In genomic region chr20:46849751-46850150, GRCh38 we compare ENCODE assay signal across 21 cellular contexts. TPM values are rescaled to one million over a fixed set of nuclear protein-coding genes. Genes with fewer than 3 reads are reported as not detected.
DNase-seq lines count a peak whose midpoint lies in the region; FAIRE-seq and TF ChIP-seq lines count a peak whose summit lies in the region.
"Had no signal": no experiment of that assay in that cellular context is flagged by ENCODE, and none has a peak within 500 bp of the region (broad histone marks: within the 10 kb centered on the region; RNA-seq: fewer than 3 reads in every experiment).

No MANE protein-coding gene starts in this region.

- in situ Hi-C loops in ACHN (cut with HindIII; ENCODE audit: low pct_ligation_motif_present, low pct_unique_long_range_greater_than_20kb, low sequenced_read_pairs), result no loop called here

- no peaks in the 10 kb centered on the region for H3K4me1 ChIP-seq in H1 (replicated peaks in 1 of 4; ENCODE audit: control insufficient read depth in 3 of 4, insufficient read depth in 4 of 4, low read length in 3 of 4)
- H3K4me1 ChIP-seq: BLaER1, Caco-2 had no signal

- H3K4ac ChIP-seq in H1 (replicated peaks; ENCODE audit: insufficient read length, low read depth, low read length), result no peak overlapping the region

- no peak overlapping the region for H3K14ac ChIP-seq in H1 (ENCODE audit: insufficient read length)

- TF ChIP-seq CTCF in H1 (IDR thresholded peaks at IDR 0.05; ENCODE audit: control extremely low read depth in 1 of 3, insufficient read depth in 1 of 3, low read depth in 1 of 3, low read length in 3 of 3) (no peak), nephron (IDR thresholded peaks at IDR 0.05; ENCODE audit: unreplicated experiment in 3 of 3) (no peak)

- H3K23ac ChIP-seq in H1 (ENCODE audit: insufficient read length), result no peak overlapping the region

- no peak overlapping the region; the same call in 1 of the 2 replicates for H3K18ac ChIP-seq in H1 (ENCODE audit: extremely low read depth, low read length)

- H3K27ac ChIP-seq in H1 (ENCODE audit: low read depth, low read length), result no peak overlapping the region
- H3K27ac ChIP-seq: 22Rv1, BLaER1, C4-2B had no signal

- no peak for TF ChIP-seq RAD21 in H1 (IDR thresholded peaks at IDR 0.05 in 1 of 2, conservative IDR thresholded peaks at IDR 0.05 in 1 of 2; ENCODE audit: low read depth in 2 of 2, low read length in 2 of 2)

- peak overlapping the region in 2 of 3 experiments; percentile 8 to 67 for H3K27ac Mint-ChIP-seq in nephron
- H3K27ac Mint-ChIP-seq: B cell; CD4-positive, CD25-positive, alpha-beta regulatory T cell; CD8-positive, alpha-beta T cell; H9 had no signal

- 82% methylated on average over 5 of the region's 5 CpGs; no CpG with 5 or more reads in 1 of the 2 experiments for WGBS in H1 (ENCODE audit: extremely low coverage in 1 of 2, insufficient coverage in 1 of 2, insufficient read length in 1 of 2, insufficient replicate concordance in 2 of 2, low coverage in 1 of 2, low lambda C conversion rate in 2 of 2, missing lambda C conversion rate in 1 of 2), 2 experiments

- H4K91ac ChIP-seq in H1 (replicated peaks; ENCODE audit: insufficient read length, low read length), result no peak overlapping the region

- no peak overlapping the region for H4K8ac ChIP-seq in H1 (ENCODE audit: extremely low read depth, insufficient read depth, low read length)

- no peaks in the 10 kb centered on the region for H3K9me3 ChIP-seq in H1 (ENCODE audit: insufficient read depth in 2 of 2, low read depth in 1 of 2, low read length in 1 of 2)
- H3K9me3 ChIP-seq: BLaER1, Caco-2 had no signal

- H3K9ac ChIP-seq in H1 (replicated peaks in 1 of 4; ENCODE audit: extremely low read depth in 1 of 4, low read depth in 3 of 4, low read length in 3 of 4), result no peak overlapping the region
- H3K9ac ChIP-seq: BLaER1 had no signal

- peak overlapping the region; percentile 49; the same call in 1 of the 2 replicates for H2AFZ ChIP-seq in H1 (ENCODE audit: low read length)

- H3K9me3 Mint-ChIP-seq in nephron, result no peaks in the 10 kb centered on the region
- H3K9me3 Mint-ChIP-seq: H9 had no signal

- H3K36me3 Mint-ChIP-seq in nephron (ENCODE audit: low read depth), result no peaks in the 10 kb centered on the region
- H3K36me3 Mint-ChIP-seq: CD4-positive, CD25-positive, alpha-beta regulatory T cell; CD8-positive, alpha-beta T cell had no signal

- H2BK12ac ChIP-seq in H1 (ENCODE audit: low read depth, low read length), result no peak overlapping the region

- H3K79me2 ChIP-seq in H1 (ENCODE audit: control insufficient read depth in 1 of 2, insufficient read depth in 2 of 2, low read length in 2 of 2), result no peaks in the 10 kb centered on the region

- no peak overlapping the region for H3K4me2 ChIP-seq in H1 (ENCODE audit: insufficient read depth in 1 of 2, low read depth in 2 of 2, low read length in 2 of 2)
- H3K4me2 ChIP-seq: BLaER1 had no signal

- peaks cover 20% of the 10 kb centered on the region for H3K4me1 Mint-ChIP-seq in nephron
- H3K4me1 Mint-ChIP-seq: B cell; CD4-positive, CD25-positive, alpha-beta regulatory T cell had no signal

- H3K36me3 ChIP-seq in H1 (ENCODE audit: control insufficient read depth in 2 of 4, insufficient read depth in 4 of 4, low read length in 3 of 4), result no peaks in the 10 kb centered on the region
- H3K36me3 ChIP-seq: BLaER1 had no signal

- no peak for TF ChIP-seq EP300 in H1 (IDR thresholded peaks at IDR 0.05; ENCODE audit: borderline replicate concordance in 1 of 2, low read depth in 2 of 2, low read length in 2 of 2)

- H2BK15ac ChIP-seq in H1 (ENCODE audit: low read length), result peak overlapping the region; percentile 61; the same call in 1 of the 2 replicates

- H3K56ac ChIP-seq in H1 (replicated peaks; ENCODE audit: insufficient read length, low read depth, low read length), result no peak overlapping the region

- no peak overlapping the region for H3K4me3 ChIP-seq in H1 (ENCODE audit: extremely low read depth in 1 of 4, insufficient read depth in 2 of 4, low read depth in 3 of 4, low read length in 4 of 4)
- H3K4me3 ChIP-seq: BLaER1 had no signal

- no peak for FAIRE-seq in H1 (lab: Jason Lieb, UNC)
- FAIRE-seq: A204.1, G401.6, GM12892 had no signal

- peaks cover 4% of the 10 kb centered on the region for H3K27me3 Mint-ChIP-seq in nephron (ENCODE audit: low read depth)

- POLR2A ChIA-PET in H1 (lab: Charles Lee; ENCODE audit: partially characterized antibody), result no interaction called here

- no peak overlapping the region for H2BK120ac ChIP-seq in H1 (replicated peaks; ENCODE audit: low read depth, low read length)

- H3K27me3 ChIP-seq in H1 (replicated peaks in 1 of 4; ENCODE audit: control insufficient read depth in 3 of 4, extremely low read depth in 1 of 4, insufficient read depth in 3 of 4, low read length in 3 of 4), result no peaks in the 10 kb centered on the region
- H3K27me3 ChIP-seq: BLaER1 had no signal

- TF ChIP-seq POLR2A in H1 (IDR thresholded peaks at IDR 0.05; ENCODE audit: control extremely low read depth in 1 of 2, low read depth in 2 of 2, low read length in 2 of 2), result no peak

- H2BK5ac ChIP-seq in H1 (ENCODE audit: low read depth, low read length), result no peak overlapping the region

- no peak overlapping the region for H4K5ac ChIP-seq in H1 (ENCODE audit: insufficient read length, low read depth, low read length)

- H2BK20ac ChIP-seq in H1 (ENCODE audit: low read length), result no peak overlapping the region

- H3K79me1 ChIP-seq in H1 (ENCODE audit: low read depth, low read length), result no peaks in the 10 kb centered on the region

- H4K20me1 ChIP-seq in H1 (replicated peaks in 1 of 2; ENCODE audit: control insufficient read depth in 1 of 2, insufficient read depth in 2 of 2, low read length in 2 of 2), result no peaks in the 10 kb centered on the region
- H4K20me1 ChIP-seq: BLaER1 had no signal

- no peak overlapping the region for H3K4me3 Mint-ChIP-seq in nephron
- H3K4me3 Mint-ChIP-seq: B cell; CD4-positive, CD25-positive, alpha-beta regulatory T cell; CD8-positive, alpha-beta T cell; H9 had no signal

- CTCF ChIA-PET in H1 (lab: Charles Lee; ENCODE audit: partially characterized antibody), result interaction anchor here (1.0 to 1.4 kb wide), 2 partner anchors 39 to 92 kb away, joined by 3 read pairs; no protein-coding TSS in a partner anchor

- H2AK5ac ChIP-seq in H1 (ENCODE audit: low read depth, low read length), result no peak overlapping the region

- H3K23me2 ChIP-seq in H1 (ENCODE audit: low read depth, low read length), result no peaks in the 10 kb centered on the region

- peak; percentile 97 for DNase-seq in NCI-H2227 (lab: John Stamatoyannopoulos, UW; ENCODE audit: unreplicated experiment)
- DNase-seq in NCI-H2227 treated with DMSO at 0.1 percent for 48 hours (lab: John Stamatoyannopoulos, UW), result no peak
- no peak for DNase-seq in H1 (ENCODE audit: low read depth in 1 of 2, low spot score in 2 of 2)
- no peak for DNase-seq in AG20443 (ENCODE audit: low spot score)
- no peak for DNase-seq in ACHN
- no peak for DNase-seq in NCI-H2081 (lab: John Stamatoyannopoulos, UW)
- no peak for DNase-seq in NCI-H146 treated with DMSO at 0.1 percent for 48 hours (lab: John Stamatoyannopoulos, UW; ENCODE audit: unreplicated experiment)
- DNase-seq: Caco-2; CD4-positive, CD25-positive, alpha-beta regulatory T cell; CD8-positive, alpha-beta T cell; DMS153; DND-41; H9 had no signal

TF ChIP-seq in H1, 55 proteins besides CTCF, POLR2A, EP300 and RAD21:
- TF ChIP-seq GTF2F1 (IDR thresholded peaks at IDR 0.05; ENCODE audit: borderline replicate concordance, low read depth, low read length), result no peak
- TF ChIP-seq CBX8 (IDR thresholded peaks at IDR 0.05; ENCODE audit: borderline replicate concordance, low read depth, low read length), result no peak
- TF ChIP-seq POLR2AphosphoS5 (IDR thresholded peaks at IDR 0.05; ENCODE audit: low read depth, low read length), result no peak
- no peak for TF ChIP-seq NANOG (IDR thresholded peaks at IDR 0.05; ENCODE audit: insufficient read depth, low read depth, low read length, poor library complexity, severe bottlenecking)
- no peak for TF ChIP-seq BCL11A (IDR thresholded peaks at IDR 0.05; ENCODE audit: low read depth in 2 of 2, low read length in 2 of 2)
- TF ChIP-seq RFX5 (IDR thresholded peaks at IDR 0.05; ENCODE audit: borderline replicate concordance, low read depth, low read length), result no peak
- no peak for TF ChIP-seq SRF (IDR thresholded peaks at IDR 0.05; ENCODE audit: low read depth, low read length)
- no peak for TF ChIP-seq SUZ12 (IDR thresholded peaks at IDR 0.05; ENCODE audit: low read length)
- no peak for TF ChIP-seq JUND (IDR thresholded peaks at IDR 0.05; ENCODE audit: low read length)
- no peak for TF ChIP-seq KDM4A (IDR thresholded peaks at IDR 0.05; ENCODE audit: low read depth, low read length, severe bottlenecking)
- no peak for TF ChIP-seq ATF3 (IDR thresholded peaks at IDR 0.05; ENCODE audit: insufficient read depth, low read depth, low read length)
- TF ChIP-seq SAP30 (IDR thresholded peaks at IDR 0.05; ENCODE audit: insufficient read depth, insufficient replicate concordance, low read length), result no peak
- no peak for TF ChIP-seq TEAD4 (IDR thresholded peaks at IDR 0.05; ENCODE audit: low read depth, low read length)
- no peak for TF ChIP-seq SIX5 (IDR thresholded peaks at IDR 0.05; ENCODE audit: low read depth, low read length)
- TF ChIP-seq KDM1A (IDR thresholded peaks at IDR 0.05; ENCODE audit: borderline replicate concordance, low read length), result no peak
- TF ChIP-seq EZH2 (IDR thresholded peaks at IDR 0.05; ENCODE audit: low read depth, low read length, severe bottlenecking), result no peak

RNA-seq across cellular contexts. Expression of gene EYA2, which starts 44.9 kb away (rescaled TPM):
- total RNA-seq in H1 (2021; fragmentation: NEBNext Ultra II Directional; extraction: Animal tissue kit (Norgen Biotek cat#: 25700)), result 1.6 and 1.7 TPM in 2 replicates
- polyA plus RNA-seq in H1 (2011; rRNA removed), result 1.6 and 2.0 TPM in 2 replicates
- 1.8 TPM for polyA plus RNA-seq in H1 (2011; cell fraction: cytosol; rRNA removed)
- polyA plus RNA-seq in H1 (2011; cell fraction: nucleus; rRNA removed), result 2.8 TPM
- 2.0 to 2.6 TPM (median 2.3 TPM) in 4 replicates for polyA plus RNA-seq in H1 (2012, experiment 1 of 2)
- 1.7 TPM for polyA plus RNA-seq in H1 (2012, experiment 2 of 2)
- polyA plus RNA-seq in H1 (2013, experiment 1 of 2), result 1.1 TPM
- 0.68 TPM for polyA plus RNA-seq in H1 (2013, experiment 2 of 2)
- polyA minus RNA-seq in H1 (2011; rRNA and poly(A)+ RNA removed), result 1.9 and 3.7 TPM in 2 replicates
- 1.5 TPM for polyA minus RNA-seq in H1 (2011; cell fraction: cytosol; rRNA and poly(A)+ RNA removed)
- polyA minus RNA-seq in H1 (2011; cell fraction: nucleus; rRNA and poly(A)+ RNA removed), result 1.9 TPM
- total RNA-seq: CD4-positive, CD25-positive, alpha-beta regulatory T cell; CD8-positive, alpha-beta T cell had no signal
- polyA plus RNA-seq: CD4-positive, CD25-positive, alpha-beta regulatory T cell had no signal
